ENCODE assay signal across 8 cellular contexts in genomic region chr15:76267077-76267476, GRCh38.
"Had no signal": no experiment of that assay in that cellular context is flagged by ENCODE, and none has a peak within 500 bp of the region (broad histone marks: within the 10 kb centered on the region; RNA-seq: fewer than 3 reads in every experiment).

No MANE protein-coding gene starts in this region.

- H3K27ac ChIP-seq: GM23248 had no signal

- H3K4me3 ChIP-seq: GM23248, HAP-1, K562 had no signal

- H3K9me3 ChIP-seq: HAP-1 had no signal

- H2AFZ ChIP-seq: GM23248 had no signal

- ATAC-seq: K562 had no signal

- DNase-seq: GM23248, GOT3, H7, HFFc6, IMR-90, KG1 had no signal
